Comparison of ENCODE assay signal across 8 cellular contexts in the genomic region with DNA sequence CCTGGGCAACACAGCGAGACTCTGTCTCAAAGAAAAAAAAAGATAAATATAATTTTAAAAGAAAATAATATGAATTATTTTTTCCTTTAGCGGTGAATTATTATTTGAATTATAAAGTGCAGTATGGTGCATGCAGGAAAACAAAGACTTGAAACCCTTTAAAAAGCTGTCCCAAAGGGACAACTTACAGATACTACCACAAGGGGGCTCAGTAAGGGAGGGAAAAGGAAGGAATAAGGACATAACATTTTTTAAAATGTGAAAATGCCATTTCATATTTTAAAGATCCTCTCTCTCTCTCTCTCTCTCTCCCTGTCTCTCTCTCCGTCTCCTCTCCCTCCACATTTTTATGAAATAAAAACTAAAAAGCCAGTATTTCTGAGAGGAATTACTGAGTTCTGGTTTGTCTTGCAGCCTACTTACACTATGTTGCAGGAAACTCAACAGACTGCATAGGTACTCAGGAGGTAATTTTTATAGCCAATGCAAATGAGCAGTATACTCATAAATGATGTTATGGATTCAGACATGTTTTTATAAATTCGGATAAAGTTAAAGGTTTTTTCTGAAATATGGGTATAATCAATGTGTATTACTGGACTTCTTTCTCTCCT.
DNase-seq lines count a peak whose midpoint lies in the region; ATAC-seq and TF ChIP-seq lines count a peak whose summit lies in the region.

No MANE protein-coding gene starts in this region.

- H3K4me3 Mint-ChIP-seq in progenitor cell of endocrine pancreas (ENCODE audit: low read depth), result no peak overlapping the region

- H3K36me3 Mint-ChIP-seq in progenitor cell of endocrine pancreas (ENCODE audit: insufficient read depth), result no peaks in the 10 kb centered on the region

- H3K4me1 Mint-ChIP-seq in progenitor cell of endocrine pancreas (ENCODE audit: low read depth), result no peaks in the 10 kb centered on the region

- H3K9me3 Mint-ChIP-seq in progenitor cell of endocrine pancreas (ENCODE audit: low read depth), result no peaks in the 10 kb centered on the region

- H3K27me3 Mint-ChIP-seq in progenitor cell of endocrine pancreas, result no peaks in the 10 kb centered on the region

- peak; percentile 67 for ATAC-seq in HG02678 (IDR thresholded peaks at IDR 0.05; ENCODE audit: unreplicated experiment)

- no peak overlapping the region for H3K27ac Mint-ChIP-seq in progenitor cell of endocrine pancreas

- peak; percentile 82 for TF ChIP-seq CTCF in progenitor cell of endocrine pancreas (IDR thresholded peaks at IDR 0.05; ENCODE audit: unreplicated experiment)

- peak; percentile 29 for DNase-seq in DMS153 treated with DMSO at 0.1 percent for 48 hours (lab: John Stamatoyannopoulos, UW; ENCODE audit: unreplicated experiment)
- no peak for DNase-seq in DMS153 (lab: John Stamatoyannopoulos, UW)
- DNase-seq in NCI-H460 (ENCODE audit: extremely low read depth, low read depth), result peak; percentile 41
- peak; percentile 63 for DNase-seq in dermis blood vessel endothelial cell
- no peak for DNase-seq in progenitor cell of endocrine pancreas (ENCODE audit: low spot score, unreplicated experiment)
- no peak for DNase-seq in stimulated activated naive CD4-positive, alpha-beta T cell (lab: John Stamatoyannopoulos, UW)
- DNase-seq in NK-92 treated with Interleukin-12 subunit alpha and Interleukin-12 subunit beta, amount 100 ng/mL, for 24 hours (lab: John Stamatoyannopoulos, UW), result no peak

Comparison
In these comparisons a context has a peak if more than half of its experiments do, and no peak if none do; other contexts are left out.
1. DNase-seq: peak in DMS153 treated with DMSO at 0.1 percent for 48 hours (single experiment), NCI-H460 (single experiment) and dermis blood vessel endothelial cell (single experiment); none in DMS153 (single experiment), progenitor cell of endocrine pancreas (single experiment), stimulated activated naive CD4-positive, alpha-beta T cell (0 of 6) and NK-92 treated with Interleukin-12 subunit alpha and Interleukin-12 subunit beta, amount 100 ng/mL, for 24 hours (single experiment).